Comparison of ENCODE assay signal across 21 cellular contexts in the genomic region with DNA sequence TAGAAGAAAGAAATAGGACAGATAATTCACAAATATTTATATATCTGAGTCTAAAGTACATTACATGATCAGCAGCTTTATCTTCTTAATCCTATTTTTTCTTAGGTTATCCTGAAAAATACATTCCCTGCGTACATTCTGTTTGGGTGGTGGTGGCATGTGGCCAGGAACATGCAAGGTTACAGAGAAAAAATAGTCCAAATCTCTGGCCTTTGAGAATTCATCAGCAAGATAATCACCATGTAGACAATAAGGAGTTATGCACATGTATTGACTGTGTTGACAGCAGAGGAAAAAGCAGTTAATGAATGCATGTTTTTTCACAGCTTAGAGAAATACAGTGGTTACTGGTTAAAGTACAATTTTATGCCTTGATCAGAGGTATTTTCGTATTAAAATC. TPM values are rescaled to one million over a fixed set of nuclear protein-coding genes. Genes with fewer than 3 reads are reported as not detected.
DNase-seq lines count a peak whose midpoint lies in the region; ATAC-seq, FAIRE-seq and TF ChIP-seq lines count a peak whose summit lies in the region.
"Had no signal": no experiment of that assay in that cellular context is flagged by ENCODE, and none has a peak within 500 bp of the region (broad histone marks: within the 10 kb centered on the region; RNA-seq: fewer than 3 reads in every experiment).

No MANE protein-coding gene starts in this region.

- no peaks in the 10 kb centered on the region for H3K9me3 Mint-ChIP-seq in stimulated activated effector memory CD8-positive, alpha-beta T cell treated with anti-CD3 and anti-CD28 coated beads, Interleukin-12 subunit alpha, Interleukin-12 subunit beta, amount 100 ng/mL, for 72 hours
- H3K9me3 Mint-ChIP-seq: CD14-positive monocyte; CD8-positive, alpha-beta memory T cell had no signal

- TF ChIP-seq POLR2A in body of pancreas (IDR thresholded peaks at IDR 0.05) = no peak
- no peak for TF ChIP-seq POLR2A in endothelial cell of umbilical vein (IDR thresholded peaks at IDR 0.05; ENCODE audit: low read depth, low read length)

- dilution Hi-C loops in endothelial cell of umbilical vein (cut with MboI; ENCODE audit: extremely low pct_ligation_motif_present, low sequenced_read_pairs) = no loop called here

- no peak overlapping the region for H3K9ac ChIP-seq in endothelial cell of umbilical vein (replicated peaks; ENCODE audit: extremely low read depth, insufficient read depth, low read length)

- 26 to 29% methylated on average over 2 of the region's 2 CpGs for WGBS in body of pancreas, 2 donors

- H3K9me3 ChIP-seq in KOPT-K1 (ENCODE audit: insufficient read depth, low read length, poor library complexity, severe bottlenecking) (no peaks in the 10 kb centered on the region), body of pancreas (no peaks in the 10 kb centered on the region), endothelial cell of umbilical vein (replicated peaks; ENCODE audit: control insufficient read depth, insufficient read depth, low read length) (no peaks in the 10 kb centered on the region)

- H2AFZ ChIP-seq in endothelial cell of umbilical vein (ENCODE audit: low read depth, low read length) = no peak overlapping the region

- CTCF ChIA-PET in endothelial cell of umbilical vein (lab: Charles Lee) = interaction anchor here (0.6 to 4.1 kb wide), 9 partner anchors 10 to 264 kb away, joined by 3 to 19 read pairs (median 5); no protein-coding TSS in a partner anchor

- no peak overlapping the region for H3K27ac Mint-ChIP-seq in stimulated activated effector memory CD8-positive, alpha-beta T cell treated with anti-CD3 and anti-CD28 coated beads, Interleukin-12 subunit alpha, Interleukin-12 subunit beta, amount 100 ng/mL, for 72 hours
- H3K27ac Mint-ChIP-seq: CD14-positive monocyte; CD8-positive, alpha-beta memory T cell had no signal

- H3K4me1 ChIP-seq in body of pancreas = peaks cover 56% of the 10 kb centered on the region
- peaks cover 65% of the 10 kb centered on the region for H3K4me1 ChIP-seq in endothelial cell of umbilical vein (ENCODE audit: control insufficient read depth, extremely low read depth, insufficient read depth, low read length)

- no peaks in the 10 kb centered on the region for H3K79me2 ChIP-seq in endothelial cell of umbilical vein (ENCODE audit: control insufficient read depth, insufficient read depth, low read length)

- H3K4me3 Mint-ChIP-seq in stimulated activated effector memory CD8-positive, alpha-beta T cell treated with anti-CD3 and anti-CD28 coated beads, Interleukin-12 subunit alpha, Interleukin-12 subunit beta, amount 100 ng/mL, for 72 hours = no peak overlapping the region
- H3K4me3 Mint-ChIP-seq: CD8-positive, alpha-beta memory T cell had no signal

- intact Hi-C loops in body of pancreas (cut with DNase I) = no loop called here
- intact Hi-C loops in endothelial cell of umbilical vein (cut with micrococcal nuclease) = no loop called here

- DNase-seq in body of pancreas = peak in 2 of 4 donors; percentile 30 to 37
- peak; percentile 76 for DNase-seq in endothelial cell of umbilical vein (ENCODE audit: low read depth, low spot score)
- no peak for DNase-seq in pons (ENCODE audit: low spot score)
- DNase-seq in stimulated activated effector memory CD8-positive, alpha-beta T cell treated with anti-CD3 and anti-CD28 coated beads, Interleukin-12 subunit alpha, Interleukin-12 subunit beta, amount 100 ng/mL, for 72 hours (ENCODE audit: low spot score in 2 of 2) = no peak
- no peak for DNase-seq in epidermal melanocyte (ENCODE audit: insufficient read length, low spot score)
- DNase-seq: CD8-positive, alpha-beta memory T cell; DMS 273 treated with DMSO at 0.1 percent for 48 hours; DMS79 treated with DMSO at 0.1 percent for 48 hours; Karpas-422; NCI-H1092 treated with DMSO at 0.1 percent for 48 hours; NCI-H1436; NCI-H187; NCI-H446; NCI-H524 treated with DMSO at 0.1 percent for 48 hours; NCI-H774 had no signal

- peak overlapping the region; percentile 2 for H3K4me2 ChIP-seq in endothelial cell of umbilical vein (ENCODE audit: insufficient read depth, low read length)

- no TSS peak for BruUV-seq in endothelial cell of umbilical vein (replicated peaks; lab: Mats Ljungman, UMichigan)

- no peak for FAIRE-seq in endothelial cell of umbilical vein (lab: Jason Lieb, UNC)
- FAIRE-seq: GM12892 had no signal

- no peak for ATAC-seq in body of pancreas
- no peak for ATAC-seq in GM21576 (IDR thresholded peaks at IDR 0.05; ENCODE audit: unreplicated experiment)
- ATAC-seq in stimulated activated effector memory CD8-positive, alpha-beta T cell treated with anti-CD3 and anti-CD28 coated beads, Interleukin-12 subunit alpha, Interleukin-12 subunit beta, amount 100 ng/mL, for 72 hours = no peak
- ATAC-seq: SK-N-SH treated with all-trans-retinoic acid at 6 μM for 48 hours had no signal

- peaks cover 31% of the 10 kb centered on the region for H3K36me3 ChIP-seq in KOPT-K1 (ENCODE audit: insufficient read depth, low read length)
- H3K36me3 ChIP-seq in body of pancreas (replicated peaks in 1 of 2; ENCODE audit: insufficient read depth in 1 of 2, low read depth in 2 of 2) = no peaks in the 10 kb centered on the region
- no peaks in the 10 kb centered on the region for H3K36me3 ChIP-seq in endothelial cell of umbilical vein (ENCODE audit: control insufficient read depth in 2 of 2, extremely low read depth in 1 of 2, insufficient read depth in 2 of 2, low read length in 2 of 2)

- POLR2A ChIA-PET in endothelial cell of umbilical vein (lab: Charles Lee) = no interaction called here

- H3K4me1 Mint-ChIP-seq in stimulated activated effector memory CD8-positive, alpha-beta T cell treated with anti-CD3 and anti-CD28 coated beads, Interleukin-12 subunit alpha, Interleukin-12 subunit beta, amount 100 ng/mL, for 72 hours = peaks cover 5% of the 10 kb centered on the region

- no peaks in the 10 kb centered on the region for H4K20me1 ChIP-seq in endothelial cell of umbilical vein (replicated peaks; ENCODE audit: control insufficient read depth, extremely low read depth, insufficient read depth, low read length)

- no peak overlapping the region for H3K4me3 ChIP-seq in body of pancreas
- no peak overlapping the region for H3K4me3 ChIP-seq in endothelial cell of umbilical vein (replicated peaks in 1 of 3; ENCODE audit: insufficient read depth in 1 of 3, low read depth in 1 of 3, low read length in 3 of 3)

- no peak for TF ChIP-seq CTCF in body of pancreas (IDR thresholded peaks at IDR 0.05)
- TF ChIP-seq CTCF in endothelial cell of umbilical vein (IDR thresholded peaks at IDR 0.05; ENCODE audit: extremely low read depth in 1 of 2, insufficient read depth in 1 of 2, low read depth in 1 of 2, low read length in 2 of 2) = no peak

- no peaks in the 10 kb centered on the region for H3K27me3 ChIP-seq in body of pancreas
- H3K27me3 ChIP-seq in endothelial cell of umbilical vein (ENCODE audit: control insufficient read depth in 2 of 2, insufficient read depth in 2 of 2, low read length in 2 of 2) = no peaks in the 10 kb centered on the region

- H3K36me3 Mint-ChIP-seq in stimulated activated effector memory CD8-positive, alpha-beta T cell treated with anti-CD3 and anti-CD28 coated beads, Interleukin-12 subunit alpha, Interleukin-12 subunit beta, amount 100 ng/mL, for 72 hours = no peaks in the 10 kb centered on the region
- H3K36me3 Mint-ChIP-seq: CD14-positive monocyte; CD8-positive, alpha-beta memory T cell had no signal

- H3K27ac ChIP-seq in KOPT-K1 (ENCODE audit: low read depth, low read length, poor library complexity, severe bottlenecking) (peak overlapping the region; percentile 84), body of pancreas (peak overlapping the region in 3 of 4 donors; percentile 23 to 46 (median 45)), endothelial cell of umbilical vein (ENCODE audit: insufficient read depth, low read depth, low read length) (peak overlapping the region; percentile 4)

- no peaks in the 10 kb centered on the region for H3K9me1 ChIP-seq in endothelial cell of umbilical vein (replicated peaks; ENCODE audit: control insufficient read depth, extremely low read depth, insufficient read depth, low read length)

TF ChIP-seq in endothelial cell of umbilical vein, 7 proteins besides CTCF, POLR2A, EP300 and RAD21:
- TF ChIP-seq GATA2 (IDR thresholded peaks at IDR 0.05; ENCODE audit: insufficient read depth, insufficient read length, low read depth, low read length) = no peak
- no peak for TF ChIP-seq MYC (IDR thresholded peaks at IDR 0.05; ENCODE audit: low read depth, low read length)
- TF ChIP-seq, protein P1, sequence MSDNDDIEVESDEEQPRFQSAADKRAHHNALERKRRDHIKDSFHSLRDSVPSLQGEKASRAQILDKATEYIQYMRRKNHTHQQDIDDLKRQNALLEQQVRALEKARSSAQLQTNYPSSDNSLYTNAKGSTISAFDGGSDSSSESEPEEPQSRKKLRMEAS (IDR thresholded peaks at IDR 0.05; ENCODE audit: insufficient read depth, insufficient read length) = no peak
- TF ChIP-seq FOS (IDR thresholded peaks at IDR 0.05; ENCODE audit: borderline replicate concordance, insufficient read depth, low read length) = no peak
- no peak for TF ChIP-seq EZH2 (IDR thresholded peaks at IDR 0.05; ENCODE audit: borderline replicate concordance, low read depth, low read length, severe bottlenecking)
- TF ChIP-seq POLR2AphosphoS5 (IDR thresholded peaks at IDR 0.05; ENCODE audit: insufficient read depth, low read depth, low read length) = no peak
- TF ChIP-seq JUN (IDR thresholded peaks at IDR 0.05; ENCODE audit: borderline replicate concordance, insufficient read depth, insufficient read length, low read depth) = no peak

RNA-seq across cellular contexts. Expression of gene ABCA4, which starts 49.0 kb away (rescaled TPM):
- total RNA-seq in body of pancreas = under 1 TPM; under 0.01 TPM
- total RNA-seq in endothelial cell of umbilical vein = 4.9 and 5.0 TPM in 2 replicates
- 2.3 and 2.5 TPM in 2 replicates for polyA plus RNA-seq in endothelial cell of umbilical vein
- polyA plus RNA-seq in endothelial cell of umbilical vein (2011; cell fraction: cytosol; rRNA removed) = 1.1 TPM in 2 replicates
- 8.9 and 12.1 TPM in 2 replicates for polyA plus RNA-seq in endothelial cell of umbilical vein (2011; cell fraction: nucleus; rRNA removed)
- 2.0 and 5.2 TPM in 2 replicates for polyA plus RNA-seq in endothelial cell of umbilical vein (2012)
- polyA minus RNA-seq in endothelial cell of umbilical vein = 3.4 and 5.3 TPM in 2 replicates
- polyA minus RNA-seq in endothelial cell of umbilical vein (2011; cell fraction: cytosol; rRNA and poly(A)+ RNA removed) = 3.3 TPM
- polyA minus RNA-seq in endothelial cell of umbilical vein (2011; cell fraction: nucleus; rRNA and poly(A)+ RNA removed) = 9.0 and 9.1 TPM in 2 replicates
- total RNA-seq: CD8-positive, alpha-beta memory T cell; HT-29 had no signal
- polyA plus RNA-seq: CD14-positive monocyte; CD8-positive, alpha-beta memory T cell had no signal

Comparison
In these comparisons a context has a peak if more than half of its experiments do, and no peak if none do; other contexts are left out.
1. H3K27ac ChIP-seq: peak in every context shown above with its lines; median percentile 84 in KOPT-K1; 45 in body of pancreas; 4 in endothelial cell of umbilical vein.